In genomic region chr19:32068805-32069204, GRCh38 we compare ENCODE assay signal across 33 cellular contexts.
"Had no signal": no experiment of that assay in that cellular context is flagged by ENCODE, and none has a peak within 500 bp of the region (broad histone marks: within the 10 kb centered on the region; RNA-seq: fewer than 3 reads in every experiment).

No MANE protein-coding gene starts in this region.

- H3K4me1 ChIP-seq: adrenal gland, breast epithelium, colonic mucosa, esophagus squamous epithelium, gastroesophageal sphincter had no signal

- H3K9me3 ChIP-seq: adrenal gland, breast epithelium, colonic mucosa, esophagus squamous epithelium, gastroesophageal sphincter, heart right ventricle had no signal

- H3K4me3 ChIP-seq: adrenal gland, breast epithelium, cardiac muscle cell, colonic mucosa, esophagus squamous epithelium, gastroesophageal sphincter, heart right ventricle had no signal

- DNase-seq: activated B cell treated with CpG ODN at 0.5 μM for 24 hours; activated CD4-positive, alpha-beta memory T cell treated with anti-CD3 and anti-CD28 coated beads for 36 hours; activated CD4-positive, alpha-beta T cell treated with anti-CD3 and anti-CD28 coated beads for 48 hours; activated CD4-positive, alpha-beta T cell treated with anti-CD3 and anti-CD28 coated beads, Interleukin-2, amount 50 U/mL, for 1 hour; activated CD8-positive, alpha-beta memory T cell treated with anti-CD3 and anti-CD28 coated beads, Interleukin-2, amount 10 ng/mL, durations not matched to agents 7 days and 5 days; activated CD8-positive, alpha-beta memory T cell treated with anti-CD3 and anti-CD28 coated beads, Interleukin-2, amount 50 U/mL, for 4 hours; activated CD8-positive, alpha-beta T cell treated with anti-CD3 and anti-CD28 coated beads, Interleukin-2, amount 10 ng/mL, durations not matched to agents 7 days and 5 days; activated effector memory CD4-positive, alpha-beta T cell treated with anti-CD3 and anti-CD28 coated beads, Interleukin-2, amount 50 U/mL, for 16 hours; activated naive CD4-positive, alpha-beta T cell treated with anti-CD3 and anti-CD28 coated beads for 36 hours; activated naive CD8-positive, alpha-beta T cell treated with anti-CD3 and anti-CD28 coated beads for 36 hours; activated naive CD8-positive, alpha-beta T cell treated with anti-CD3 and anti-CD28 coated beads, Interleukin-2, amount 50 U/mL, for 24 hours; activated T-cell treated with anti-CD3 and anti-CD28 coated beads, Interleukin-2, amount 50 U/mL, for 1 hour; activated T-cell treated with anti-CD3 and anti-CD28 coated beads, Interleukin-2, amount 50 U/mL, for 48 hours; adrenal gland; amygdala; aorta; central memory CD4-positive, alpha-beta T cell; cerebellar nuclear complex; colonic mucosa; effector CD8-positive, alpha-beta T cell; esophagus squamous epithelium; foreskin melanocyte; heart right ventricle; T-helper 17 cell; T1000; WERI-Rb-1 had no signal

- H3K27ac ChIP-seq: adrenal gland, breast epithelium, cardiac muscle cell, colonic mucosa, epithelial cell of prostate, esophagus squamous epithelium, gastroesophageal sphincter, heart right ventricle, WERI-Rb-1 had no signal

- FAIRE-seq: endometrium, endothelial cell of umbilical vein had no signal

- H3K27me3 ChIP-seq: breast epithelium, cardiac muscle cell, colonic mucosa, esophagus squamous epithelium, heart right ventricle had no signal

- H3K36me3 ChIP-seq: adrenal gland, breast epithelium, cardiac muscle cell, colonic mucosa, esophagus squamous epithelium, gastroesophageal sphincter, heart right ventricle, WERI-Rb-1 had no signal

- ATAC-seq: activated CD4-positive, CD25-positive, alpha-beta regulatory T cell treated with anti-CD3 and anti-CD28 coated beads, Interleukin-2, amount 50 U/mL, for 24 hours; activated CD8-positive, alpha-beta memory T cell treated with anti-CD3 and anti-CD28 coated beads, Interleukin-2, amount 10 ng/mL, durations not matched to agents 7 days and 5 days; activated CD8-positive, alpha-beta T cell treated with anti-CD3 and anti-CD28 coated beads, Interleukin-2, amount 10 ng/mL, durations not matched to agents 7 days and 5 days; activated naive CD8-positive, alpha-beta T cell treated with anti-CD3 and anti-CD28 coated beads, Interleukin-2, amount 50 U/mL, for 24 hours; gastroesophageal sphincter; heart right ventricle; T-helper 17 cell had no signal
